In the genomic region with DNA sequence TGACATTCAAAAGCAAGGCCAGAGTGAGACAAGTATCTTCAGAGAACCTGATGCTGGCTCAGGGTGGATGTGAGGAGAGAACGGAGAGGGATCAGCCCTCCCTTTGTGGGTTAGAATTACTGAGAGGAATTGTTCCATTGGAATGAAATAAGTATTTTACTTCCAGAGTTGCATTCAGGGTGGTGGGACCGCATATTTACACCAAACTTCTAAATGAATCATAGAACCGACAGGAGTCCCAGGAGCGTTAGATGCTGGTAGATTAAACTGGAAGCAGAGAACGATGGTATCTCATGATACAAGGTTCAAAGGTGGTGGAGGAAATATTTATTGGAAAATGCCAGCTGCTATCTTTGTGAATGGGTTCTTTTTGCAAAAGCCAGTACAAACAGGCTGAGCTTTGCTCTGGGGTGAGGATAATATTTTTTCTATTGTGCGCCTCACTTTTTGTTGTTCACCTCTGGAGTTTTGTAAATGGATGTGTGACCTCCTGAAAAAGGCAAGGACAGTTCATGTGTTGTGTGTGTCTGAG, we compare ENCODE assay signal across 22 cellular contexts. TPM values are rescaled to one million over a fixed set of nuclear protein-coding genes. Genes with fewer than 3 reads are reported as not detected.
DNase-seq lines count a peak whose midpoint lies in the region; ATAC-seq and TF ChIP-seq lines count a peak whose summit lies in the region.
"Had no signal": no experiment of that assay in that cellular context is flagged by ENCODE, and none has a peak within 500 bp of the region (broad histone marks: within the 10 kb centered on the region; RNA-seq: fewer than 3 reads in every experiment).

No MANE protein-coding gene starts in this region.

- H3K79me2 ChIP-seq in neural progenitor cell (ENCODE audit: low read depth), result peaks cover 91% of the 10 kb centered on the region

- no peaks in the 10 kb centered on the region for H3K9me3 ChIP-seq in right atrium auricular region
- no peaks in the 10 kb centered on the region for H3K9me3 ChIP-seq in colonic mucosa
- no peaks in the 10 kb centered on the region for H3K9me3 ChIP-seq in neural progenitor cell (ENCODE audit: low read depth)
- H3K9me3 ChIP-seq in CD8-positive, alpha-beta T cell (ENCODE audit: low read length), result no peaks in the 10 kb centered on the region
- H3K9me3 ChIP-seq: BE2C, MG63, SJCRH30 had no signal

- H3K9ac ChIP-seq in colonic mucosa (ENCODE audit: low read depth in 2 of 2, low read length in 2 of 2) (no peak overlapping the region), neural progenitor cell (no peak overlapping the region)

- intact Hi-C loops in cardiac septum (cut with DNase I), result no loop called here
- intact Hi-C loops in colonic mucosa (cut with DNase I), result no loop called here
- intact Hi-C loops in CD8-positive, alpha-beta T cell (cut with DNase I, micrococcal nuclease), result no loop called here

- H3K27me3 ChIP-seq in right atrium auricular region, result no peaks in the 10 kb centered on the region
- H3K27me3 ChIP-seq in colonic mucosa, result no peaks in the 10 kb centered on the region
- H3K27me3 ChIP-seq in neural progenitor cell, result no peaks in the 10 kb centered on the region
- H3K27me3 ChIP-seq in foreskin keratinocyte, result no peaks in the 10 kb centered on the region
- H3K27me3 ChIP-seq in CD8-positive, alpha-beta T cell (ENCODE audit: insufficient read depth, low read length), result no peaks in the 10 kb centered on the region
- H3K27me3 ChIP-seq: BE2C, MG63, SJCRH30 had no signal

- peaks cover 38% of the 10 kb centered on the region for H3F3A ChIP-seq in neural progenitor cell (ENCODE audit: low read depth)

- ATAC-seq in foreskin keratinocyte, result no peak
- no peak for ATAC-seq in CD8-positive, alpha-beta T cell
- ATAC-seq: GM12878, PC-3 had no signal

- no peak overlapping the region for H3K27ac Mint-ChIP-seq in neural progenitor cell
- H3K27ac Mint-ChIP-seq in CD8-positive, alpha-beta T cell, result no peak overlapping the region

- peaks cover 2% of the 10 kb centered on the region for H3K27me3 Mint-ChIP-seq in neural progenitor cell (ENCODE audit: insufficient read depth, low read depth)
- no peaks in the 10 kb centered on the region for H3K27me3 Mint-ChIP-seq in CD8-positive, alpha-beta T cell (ENCODE audit: low read depth)
- H3K27me3 Mint-ChIP-seq: IgD-negative memory B cell had no signal

- TF ChIP-seq CTCF in right atrium auricular region (IDR thresholded peaks at IDR 0.05) (no peak), colonic mucosa (IDR thresholded peaks at IDR 0.05) (no peak), neural progenitor cell (IDR thresholded peaks at IDR 0.05) (no peak), foreskin keratinocyte (conservative IDR thresholded peaks at IDR 0.05) (no peak)
- no peak for TF ChIP-seq CTCF in CD8-positive, alpha-beta T cell (IDR thresholded peaks at IDR 0.05)

- H2AFZ ChIP-seq in neural progenitor cell (replicated peaks), result no peak overlapping the region

- DNase-seq in right atrium auricular region (ENCODE audit: low spot score) (peak; percentile 13), cardiac septum (ENCODE audit: low spot score) (no peak), colonic mucosa (peak; percentile 17), neural progenitor cell (ENCODE audit: low spot score) (no peak), foreskin keratinocyte (no peak), NCI-H2107 treated with DMSO at 0.1 percent for 48 hours (lab: John Stamatoyannopoulos, UW; ENCODE audit: unreplicated experiment) (no peak)
- no peak for DNase-seq in CD8-positive, alpha-beta T cell
- no peak for DNase-seq in activated T-cell treated with anti-CD3 and anti-CD28 coated beads, Interleukin-2, amount 50 U/mL, for 1 hour
- DNase-seq: 8988T; BE2C; CD4-positive, CD25-positive, alpha-beta regulatory T cell; GOT3; Karpas-422; MG63; NCI-H1092; NCI-H146; NCI-H2081; NCI-H748 treated with DMSO at 0.1 percent for 48 hours; PC-3; SJCRH30 had no signal

- no peak overlapping the region for H3K4me2 ChIP-seq in neural progenitor cell

- H3K9me3 Mint-ChIP-seq in neural progenitor cell, result no peaks in the 10 kb centered on the region
- no peaks in the 10 kb centered on the region for H3K9me3 Mint-ChIP-seq in CD8-positive, alpha-beta T cell

- no peak overlapping the region for H3K27ac ChIP-seq in right atrium auricular region
- no peak overlapping the region for H3K27ac ChIP-seq in colonic mucosa
- H3K27ac ChIP-seq in neural progenitor cell, result peak overlapping the region; percentile 60
- no peak overlapping the region for H3K27ac ChIP-seq in foreskin keratinocyte
- no peak overlapping the region for H3K27ac ChIP-seq in CD8-positive, alpha-beta T cell (ENCODE audit: low read depth, low read length)
- H3K27ac ChIP-seq: SJCRH30 had no signal

- H3K36me3 ChIP-seq in right atrium auricular region, result no peaks in the 10 kb centered on the region
- no peaks in the 10 kb centered on the region for H3K36me3 ChIP-seq in colonic mucosa
- peaks cover 4% of the 10 kb centered on the region for H3K36me3 ChIP-seq in neural progenitor cell
- no peaks in the 10 kb centered on the region for H3K36me3 ChIP-seq in CD8-positive, alpha-beta T cell (ENCODE audit: insufficient read depth, low read length)
- H3K36me3 ChIP-seq: BE2C, SJCRH30 had no signal

- POLR2A ChIA-PET in CD8-positive, alpha-beta T cell (lab: Charles Lee), result no interaction called here

- H3K4me3 ChIP-seq in right atrium auricular region, result no peak overlapping the region
- no peak overlapping the region for H3K4me3 ChIP-seq in colonic mucosa
- H3K4me3 ChIP-seq in neural progenitor cell, result no peak overlapping the region
- no peak overlapping the region for H3K4me3 ChIP-seq in CD8-positive, alpha-beta T cell (ENCODE audit: low read depth, low read length)
- H3K4me3 ChIP-seq: GM12878, MG63, SJCRH30 had no signal

- H3K36me3 Mint-ChIP-seq in neural progenitor cell, result peaks cover 32% of the 10 kb centered on the region
- H3K36me3 Mint-ChIP-seq in CD8-positive, alpha-beta T cell, result no peaks in the 10 kb centered on the region
- H3K36me3 Mint-ChIP-seq: CD4-positive, CD25-positive, alpha-beta regulatory T cell had no signal

- CTCF ChIA-PET in CD8-positive, alpha-beta T cell (lab: Charles Lee), result no interaction called here

- peaks cover 23% of the 10 kb centered on the region for H3K4me1 Mint-ChIP-seq in neural progenitor cell
- no peaks in the 10 kb centered on the region for H3K4me1 Mint-ChIP-seq in CD8-positive, alpha-beta T cell (ENCODE audit: low read depth)

- H4K20me1 ChIP-seq in neural progenitor cell (ENCODE audit: low read depth), result peaks cover 4% of the 10 kb centered on the region

- no peaks in the 10 kb centered on the region for H3K4me1 ChIP-seq in right atrium auricular region
- H3K4me1 ChIP-seq in colonic mucosa, result peaks cover 6% of the 10 kb centered on the region
- peaks cover 50% of the 10 kb centered on the region for H3K4me1 ChIP-seq in neural progenitor cell
- peaks cover 24% of the 10 kb centered on the region for H3K4me1 ChIP-seq in foreskin keratinocyte
- H3K4me1 ChIP-seq in CD8-positive, alpha-beta T cell (ENCODE audit: insufficient read depth, low read length), result no peaks in the 10 kb centered on the region
- H3K4me1 ChIP-seq: BE2C, SJCRH30 had no signal

- H3K4me3 Mint-ChIP-seq in neural progenitor cell, result no peak overlapping the region
- H3K4me3 Mint-ChIP-seq in CD8-positive, alpha-beta T cell, result no peak overlapping the region
- H3K4me3 Mint-ChIP-seq: CD4-positive, CD25-positive, alpha-beta regulatory T cell; IgD-negative memory B cell had no signal

RNA-seq across cellular contexts. Expression of a gene that starts 17.7 kb away (rescaled TPM):
- total RNA-seq in right atrium auricular region (1 to 10 TPM; 5.4 to 7.2 TPM), cardiac septum (16.3 TPM), colonic mucosa (10 to 100 TPM in 1 of 2 donors, 1 to 10 TPM in 1; 2.3 to 20.8 TPM), neural progenitor cell (ENCODE audit: low replicate concordance) (36.9 and 38.7 TPM in 2 replicates), foreskin keratinocyte (24.4 and 28.8 TPM in 2 replicates)
- polyA plus RNA-seq in foreskin keratinocyte, result 6.9 and 8.4 TPM in 2 replicates
- total RNA-seq in CD8-positive, alpha-beta T cell, result under 1 TPM; 0.19 to 0.75 TPM
- polyA plus RNA-seq: CD4-positive, CD25-positive, alpha-beta regulatory T cell had no signal

Comparison
In these comparisons a context has a peak if more than half of its experiments do, and no peak if none do; other contexts are left out.
1. DNase-seq: peak in right atrium auricular region (single experiment) and colonic mucosa (single experiment); none in cardiac septum (single experiment), neural progenitor cell (single experiment), foreskin keratinocyte (0 of 2), CD8-positive, alpha-beta T cell (0 of 7), activated T-cell treated with anti-CD3 and anti-CD28 coated beads, Interleukin-2, amount 50 U/mL, for 1 hour (single experiment) and NCI-H2107 treated with DMSO at 0.1 percent for 48 hours (single experiment).